8 cellular contexts compared by ENCODE assay signal in the genomic region with DNA sequence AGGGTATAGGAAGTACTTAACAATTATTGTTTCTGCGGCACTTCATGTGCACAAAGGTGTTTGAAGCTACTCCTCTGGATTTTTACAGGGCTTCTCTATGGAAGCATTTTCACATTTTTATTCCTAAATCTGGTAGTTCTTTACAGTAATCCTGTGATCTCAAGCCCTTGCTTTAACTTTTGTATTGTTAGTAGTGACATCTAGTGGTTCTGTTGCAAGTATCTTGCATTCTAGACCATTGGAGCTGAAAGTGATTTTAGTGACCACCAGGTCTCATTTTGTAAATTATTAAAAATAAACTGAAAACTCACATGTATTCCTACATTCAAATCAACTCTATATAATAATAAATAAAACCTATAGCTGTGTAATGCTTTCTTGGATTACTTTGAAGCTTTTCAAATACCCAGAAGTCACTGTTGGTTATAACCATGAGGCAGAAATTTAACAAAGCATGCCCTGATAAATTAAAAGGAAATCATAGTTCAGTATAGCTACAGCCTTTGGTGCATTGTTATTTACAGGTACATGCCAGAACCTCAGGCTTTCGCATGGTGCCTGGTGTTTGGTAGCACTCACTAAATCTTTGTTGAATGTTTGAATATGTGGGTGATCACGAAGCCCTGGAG. TPM values are rescaled to one million over a fixed set of nuclear protein-coding genes. Genes with fewer than 3 reads are reported as not detected.
DNase-seq lines count a peak whose midpoint lies in the region; ATAC-seq, FAIRE-seq and TF ChIP-seq lines count a peak whose summit lies in the region.

No MANE protein-coding gene starts in this region.

- H3K36me3 ChIP-seq in left ventricle myocardium inferior = no peaks in the 10 kb centered on the region

- intact Hi-C loops in left ventricle myocardium inferior (cut with micrococcal nuclease) = no loop called here
- intact Hi-C loops in right cardiac atrium (cut with DNase I) = no loop called here
- intact Hi-C loops in natural killer cell (cut with micrococcal nuclease) = no loop called here

- H3K4me3 ChIP-seq in left ventricle myocardium inferior (no peak overlapping the region), right cardiac atrium (ENCODE audit: low read length) (no peak overlapping the region), fibroblast of the aortic adventitia (ENCODE audit: low read depth, low read length) (no peak overlapping the region)

- WGBS in right cardiac atrium = 70% methylated on average over 3 of the region's 3 CpGs

- H3K4me1 ChIP-seq in left ventricle myocardium inferior = peaks cover 6% of the 10 kb centered on the region
- no peaks in the 10 kb centered on the region for H3K4me1 ChIP-seq in right cardiac atrium (ENCODE audit: control insufficient read depth, insufficient read depth, low read length)

- no peaks in the 10 kb centered on the region for H3K36me3 Mint-ChIP-seq in natural killer cell

- no peaks in the 10 kb centered on the region for H3K4me1 Mint-ChIP-seq in natural killer cell

- no peak overlapping the region for H3K27ac ChIP-seq in left ventricle myocardium inferior (replicated peaks)
- H3K27ac ChIP-seq in right cardiac atrium (ENCODE audit: low read length) = no peak overlapping the region

- TF ChIP-seq CTCF in left ventricle myocardium inferior (IDR thresholded peaks at IDR 0.05; ENCODE audit: borderline replicate concordance) (peak; percentile 51), fibroblast of the aortic adventitia (IDR thresholded peaks at IDR 0.05; ENCODE audit: insufficient read depth, low read length) (peak; percentile 58), natural killer cell (IDR thresholded peaks at IDR 0.05) (no peak)

- H3K9me3 Mint-ChIP-seq in natural killer cell = no peaks in the 10 kb centered on the region

- H3K4me3 Mint-ChIP-seq in natural killer cell = no peak overlapping the region

- FAIRE-seq in RCC 7860 (lab: Jason Lieb, UNC) = no peak

- ATAC-seq in right cardiac atrium (no peak), natural killer cell (no peak), GM21528 (IDR thresholded peaks at IDR 0.05; ENCODE audit: low FRiP score, unreplicated experiment) (no peak)

- H3K27ac Mint-ChIP-seq in natural killer cell = no peak overlapping the region

- no peaks in the 10 kb centered on the region for H3K27me3 ChIP-seq in left ventricle myocardium inferior (ENCODE audit: low read depth)
- no peaks in the 10 kb centered on the region for H3K27me3 ChIP-seq in right cardiac atrium (ENCODE audit: control insufficient read depth, insufficient read depth)

- no peaks in the 10 kb centered on the region for H3K27me3 Mint-ChIP-seq in natural killer cell (ENCODE audit: low read depth in 2 of 2)

- H3K9me3 ChIP-seq in left ventricle myocardium inferior (replicated peaks) = no peaks in the 10 kb centered on the region
- no peaks in the 10 kb centered on the region for H3K9me3 ChIP-seq in right cardiac atrium (ENCODE audit: control insufficient read depth, low read length)

- no peak for DNase-seq in left ventricle myocardium inferior
- no peak for DNase-seq in right cardiac atrium
- peak; percentile 13 for DNase-seq in RCC 7860 (ENCODE audit: low spot score)
- DNase-seq in fibroblast of the aortic adventitia (ENCODE audit: low read depth) = peak; percentile 54
- no peak for DNase-seq in A172 (ENCODE audit: low spot score)
- DNase-seq in natural killer cell = no peak
- DNase-seq in NCI-H510A treated with DMSO at 0.1 percent for 48 hours (lab: John Stamatoyannopoulos, UW) = no peak

RNA-seq across cellular contexts. Expression of gene RPS23, which starts 18.9 kb away (rescaled TPM):
- total RNA-seq in left ventricle myocardium inferior (1,103 TPM), right cardiac atrium (1,000 to 10,000 TPM; 1,173 to 1,230 (median 1,210) TPM), fibroblast of the aortic adventitia (ENCODE audit: low replicate concordance) (3,292 and 4,809 TPM in 2 replicates), natural killer cell (1,000 to 10,000 TPM; 1,162 to 1,462 (median 1,451) TPM)
- polyA plus RNA-seq in right cardiac atrium = 1,902 TPM
- total RNA-seq in A172 (2014; rRNA removed; shearing (Covaris generic)) = 3,037 and 3,232 TPM in 2 replicates

Comparison
In these comparisons a context has a peak if more than half of its experiments do, and no peak if none do; other contexts are left out.
1. DNase-seq: peak in RCC 7860 (single experiment) and fibroblast of the aortic adventitia (single experiment); none in left ventricle myocardium inferior (single experiment), right cardiac atrium (0 of 3), A172 (single experiment), natural killer cell (single experiment) and NCI-H510A treated with DMSO at 0.1 percent for 48 hours (single experiment).